ENCODE assay signal across 25 cellular contexts in genomic region chr3:44772099-44772442, GRCh38.
"Had no signal": no experiment of that assay in that cellular context is flagged by ENCODE, and none has a peak within 500 bp of the region (broad histone marks: within the 10 kb centered on the region; RNA-seq: fewer than 3 reads in every experiment).

No MANE protein-coding gene starts in this region.

- H3K27me3 ChIP-seq: dorsolateral prefrontal cortex, esophagus muscularis mucosa, gastrocnemius medialis, heart right ventricle, neutrophil, sigmoid colon, stomach, transverse colon had no signal

- H3K4me3 ChIP-seq: dorsolateral prefrontal cortex, esophagus muscularis mucosa, gastrocnemius medialis, heart right ventricle, left ventricle myocardium inferior, lower lobe of right lung, sigmoid colon, skin epidermis, stomach, thoracic aorta, transverse colon had no signal

- H3K27me3 Mint-ChIP-seq: memory B cell had no signal

- H3K4me1 Mint-ChIP-seq: immature natural killer cell, memory B cell, nephron had no signal

- H3K27ac Mint-ChIP-seq: immature natural killer cell, memory B cell, nephron had no signal

- H3K4me3 Mint-ChIP-seq: immature natural killer cell, memory B cell, nephron had no signal

- DNase-seq: cortex of kidney; dorsolateral prefrontal cortex; effector CD8-positive, alpha-beta T cell; gastrocnemius medialis; heart right ventricle; hypothalamus; immature natural killer cell; left cardiac atrium; left ventricle myocardium inferior; lower lobe of right lung; midbrain; posterior cingulate gyrus; sigmoid colon; stimulated activated CD4-positive, alpha-beta T cell treated with anti-CD3 and anti-CD28 coated beads, Interleukin-2, amount 100 ng/mL, for 24 hours; stimulated activated CD4-positive, alpha-beta T cell treated with anti-CD3 and anti-CD28 coated beads, Interleukin-4, amount 100 ng/mL, for 4 hours; stimulated activated naive CD4-positive, alpha-beta T cell; stomach; substantia nigra; transverse colon had no signal

- H3K4me1 ChIP-seq: esophagus muscularis mucosa, gastrocnemius medialis, heart right ventricle, left ventricle myocardium inferior, lower lobe of right lung, sigmoid colon, stomach, transverse colon had no signal

- H3K36me3 ChIP-seq: esophagus muscularis mucosa, gastrocnemius medialis, left ventricle myocardium inferior, lower lobe of right lung, sigmoid colon, thoracic aorta, transverse colon had no signal

- ATAC-seq: gastrocnemius medialis, heart right ventricle, left cardiac atrium, lower lobe of right lung had no signal

- H3K27ac ChIP-seq: dorsolateral prefrontal cortex, esophagus muscularis mucosa, gastrocnemius medialis, heart right ventricle, left ventricle myocardium inferior, lower lobe of right lung, neutrophil, sigmoid colon, skin epidermis, stomach, thoracic aorta, transverse colon had no signal
